Comparison of ENCODE assay signal across 30 cellular contexts in the genomic region with DNA sequence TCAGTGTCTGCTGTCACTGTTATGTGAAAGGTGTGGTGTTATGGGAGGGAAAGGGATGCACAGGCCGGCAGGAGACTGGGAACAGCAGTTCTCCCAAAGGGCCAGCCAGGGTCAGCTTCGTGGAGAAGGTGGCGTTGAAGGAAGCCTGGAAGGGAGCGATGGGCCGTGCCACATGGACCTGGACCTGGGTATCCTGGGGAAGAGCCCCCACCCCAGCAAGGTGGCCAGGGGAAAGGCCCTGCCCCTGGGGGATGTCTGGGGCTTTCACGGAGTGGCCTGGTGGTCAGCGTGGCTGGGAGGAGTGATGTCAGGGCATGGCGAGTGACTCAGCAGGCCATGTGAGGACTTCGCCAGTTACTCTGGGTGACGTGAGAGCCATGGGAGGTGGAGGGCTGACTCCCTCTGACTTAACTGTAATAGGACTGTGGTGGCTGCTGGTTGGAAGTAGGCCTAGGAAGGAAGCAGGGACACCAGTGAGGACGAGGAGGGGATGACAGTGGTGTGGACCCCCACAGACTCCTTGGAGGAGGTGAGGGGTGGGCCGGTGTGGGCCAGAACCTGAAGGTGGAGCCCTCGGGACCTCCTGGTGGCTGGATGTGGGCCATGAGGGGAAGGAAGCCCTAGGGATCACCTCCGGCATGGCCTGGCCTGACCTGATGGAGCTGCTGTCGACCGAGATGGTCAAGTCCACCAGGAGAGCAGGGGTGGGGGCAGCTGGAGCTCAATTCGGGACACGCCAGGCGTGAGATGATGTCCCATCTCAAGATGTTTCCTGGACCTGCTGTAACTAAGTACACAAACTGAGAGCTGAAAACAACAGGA. TPM values are rescaled to one million over a fixed set of nuclear protein-coding genes. Genes with fewer than 3 reads are reported as not detected.
DNase-seq lines count a peak whose midpoint lies in the region; ATAC-seq and TF ChIP-seq lines count a peak whose summit lies in the region.
"Had no signal": no experiment of that assay in that cellular context is flagged by ENCODE, and none has a peak within 500 bp of the region (broad histone marks: within the 10 kb centered on the region; RNA-seq: fewer than 3 reads in every experiment).

No MANE protein-coding gene starts in this region.

- H3K27me3 ChIP-seq in right atrium auricular region (no peaks in the 10 kb centered on the region), brain microvascular endothelial cell (replicated peaks) (no peaks in the 10 kb centered on the region), A673 (replicated peaks; ENCODE audit: insufficient read depth, low read depth, low read length, poor library complexity) (no peaks in the 10 kb centered on the region)
- H3K27me3 ChIP-seq: adrenal gland, sigmoid colon, tibial artery had no signal

- H3K36me3 ChIP-seq in right atrium auricular region, result no peaks in the 10 kb centered on the region
- no peaks in the 10 kb centered on the region for H3K36me3 ChIP-seq in brain microvascular endothelial cell (replicated peaks)
- no peaks in the 10 kb centered on the region for H3K36me3 ChIP-seq in A673 (ENCODE audit: insufficient read depth, low read length, poor library complexity, severe bottlenecking)
- H3K36me3 ChIP-seq: adrenal gland, neutrophil, prostate gland had no signal

- H3K4me3 ChIP-seq in right atrium auricular region, result no peak overlapping the region
- no peak overlapping the region for H3K4me3 ChIP-seq in brain microvascular endothelial cell (ENCODE audit: low read depth, low read length)
- no peak overlapping the region for H3K4me3 ChIP-seq in A673 (ENCODE audit: low read depth, low read length, poor library complexity, severe bottlenecking)
- H3K4me3 ChIP-seq: adrenal gland, prostate gland, sigmoid colon, tibial artery had no signal

- H3K27ac ChIP-seq in right atrium auricular region (no peak overlapping the region), brain microvascular endothelial cell (no peak overlapping the region), A673 (ENCODE audit: low read depth, low read length, poor library complexity, severe bottlenecking) (no peak overlapping the region)
- H3K27ac ChIP-seq: adrenal gland, neutrophil, prostate gland, sigmoid colon, tibial artery had no signal

- in situ Hi-C loops in brain microvascular endothelial cell (cut with HindIII; ENCODE audit: low pct_ligation_motif_present, low sequenced_read_pairs), result no loop called here

- no peak for ATAC-seq in Right ventricle myocardium inferior
- no peak for ATAC-seq in HG02938 (IDR thresholded peaks at IDR 0.05; ENCODE audit: unreplicated experiment)
- ATAC-seq: activated CD8-positive, alpha-beta T cell treated with anti-CD3 and anti-CD28 coated beads for 36 hours; T-helper 17 cell had no signal

- intact Hi-C loops in Right ventricle myocardium inferior (cut with DNase I) (no loop called here), A673 (cut with micrococcal nuclease; ENCODE audit: unreplicated experiment) (no loop called here)

- CTCF ChIA-PET in A673 (lab: Charles Lee), result no interaction called here

- DNase-seq in Right ventricle myocardium inferior (ENCODE audit: missing footprints) (peak; percentile 54), right atrium auricular region (ENCODE audit: low spot score) (no peak), brain microvascular endothelial cell (peak; percentile 4), mesenteric fat pad (ENCODE audit: low spot score) (peak; percentile 85), cerebellar nuclear complex (lab: John Stamatoyannopoulos, UW) (no peak), A673 (ENCODE audit: low spot score) (no peak), NCI-H2081 (lab: John Stamatoyannopoulos, UW) (no peak)
- DNase-seq: 8988T; activated CD4-positive, alpha-beta T cell treated with anti-CD3 and anti-CD28 coated beads for 1 hour; activated CD8-positive, alpha-beta memory T cell treated with anti-CD3 and anti-CD28 coated beads, Interleukin-2, amount 50 U/mL, for 48 hours; activated CD8-positive, alpha-beta T cell treated with anti-CD3 and anti-CD28 coated beads for 36 hours; activated naive CD4-positive, alpha-beta T cell treated with Interleukin-2 at 50 U/mL for 16 hours; adrenal gland; Calu3; DMS79 treated with DMSO at 0.1 percent for 48 hours; GF-D8; hippocampal formation; mesenchymal stem cell; NCI-H1092 treated with DMSO at 0.1 percent for 48 hours; NCI-H187; NCI-H2171 treated with DMSO at 0.1 percent for 48 hours; NCI-H510A; sigmoid colon; stimulated activated CD4-positive, alpha-beta T cell treated with anti-CD3 and anti-CD28 coated beads, Interleukin-12 subunit alpha, Interleukin-12 subunit beta, amount 100 ng/mL, for 4 hours; stimulated activated CD4-positive, alpha-beta T cell treated with anti-CD3 and anti-CD28 coated beads, Interleukin-4, amount 100 ng/mL, for 1 hour; T-helper 17 cell; tibial artery had no signal

- H3K9me3 ChIP-seq in right atrium auricular region, result no peaks in the 10 kb centered on the region
- H3K9me3 ChIP-seq in A673 (ENCODE audit: low read depth, low read length, poor library complexity, severe bottlenecking), result no peaks in the 10 kb centered on the region
- H3K9me3 ChIP-seq: adrenal gland, neutrophil, prostate gland, sigmoid colon, tibial artery had no signal

- no peak for TF ChIP-seq CTCF in right atrium auricular region (IDR thresholded peaks at IDR 0.05)
- TF ChIP-seq CTCF in brain microvascular endothelial cell (IDR thresholded peaks at IDR 0.05; ENCODE audit: low read depth, low read length, missing control alignments), result no peak
- TF ChIP-seq CTCF in A673 (conservative IDR thresholded peaks at IDR 0.05; ENCODE audit: low read depth, low read length), result no peak

- no TSS peak for BruUV-seq in A673 (replicated peaks; lab: Mats Ljungman, UMichigan)

- H3K4me1 ChIP-seq in right atrium auricular region (peaks cover 0 to 14% of the 10 kb centered on the region in 2 donors), A673 (ENCODE audit: insufficient read depth, low read length, poor library complexity, severe bottlenecking) (no peaks in the 10 kb centered on the region)
- H3K4me1 ChIP-seq: adrenal gland, prostate gland had no signal

- POLR2A ChIA-PET in A673 (lab: Charles Lee; ENCODE audit: low non-redundant PET), result no interaction called here

RNA-seq across cellular contexts. Expression of a gene that starts 54.5 kb away (rescaled TPM):
- 14.5 TPM for total RNA-seq in Right ventricle myocardium inferior
- total RNA-seq in right atrium auricular region, result 10 to 100 TPM; 23.7 to 50.3 TPM
- total RNA-seq in mesenteric fat pad, result 25.8 TPM
- total RNA-seq in A673 (2021), result 6.9 and 8.0 TPM in 2 replicates

Comparison
In these comparisons a context has a peak if more than half of its experiments do, and no peak if none do; other contexts are left out.
1. DNase-seq: peak in Right ventricle myocardium inferior (single experiment), brain microvascular endothelial cell (single experiment) and mesenteric fat pad (single experiment); none in right atrium auricular region (single experiment), cerebellar nuclear complex (0 of 2), A673 (single experiment) and NCI-H2081 (0 of 2).